Comparison of ENCODE assay signal across 22 cellular contexts in the genomic region with DNA sequence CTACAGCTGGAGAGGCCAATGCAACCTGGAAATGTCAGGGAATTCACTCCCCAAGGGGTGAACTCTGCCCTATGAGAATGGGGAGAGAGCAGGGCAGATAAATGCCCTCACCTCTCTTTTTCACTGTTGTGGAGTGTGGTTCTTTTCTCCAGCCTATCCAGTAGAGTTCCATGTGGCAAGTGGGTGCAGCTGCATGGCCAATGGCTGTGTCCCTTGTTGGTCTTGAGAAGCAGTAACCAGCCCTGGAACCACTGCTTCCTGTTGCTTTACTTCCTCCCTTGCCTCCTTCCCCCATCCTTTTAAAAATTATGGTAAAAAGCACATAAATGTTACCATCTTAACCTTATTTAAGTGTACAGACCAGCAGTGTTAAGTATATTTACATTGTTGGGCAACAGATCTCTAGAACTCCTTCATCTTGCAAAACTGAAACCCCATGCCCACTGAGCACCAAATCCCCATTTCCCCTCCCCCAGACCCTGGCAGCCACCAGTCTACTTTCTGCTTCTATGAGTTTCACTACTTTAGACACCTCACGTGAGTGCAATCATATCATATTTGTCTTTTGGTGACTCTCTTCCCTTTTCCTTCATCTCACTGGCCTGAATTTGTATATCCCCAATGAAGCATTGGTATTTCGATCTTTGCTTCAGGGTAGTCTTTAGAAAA.
"Had no signal": no experiment of that assay in that cellular context is flagged by ENCODE, and none has a peak within 500 bp of the region (broad histone marks: within the 10 kb centered on the region; RNA-seq: fewer than 3 reads in every experiment).

No MANE protein-coding gene starts in this region.

- H3K4me3 ChIP-seq: esophagus squamous epithelium, left ventricle myocardium inferior, tibial nerve had no signal

- H3K4me3 Mint-ChIP-seq: activated CD4-positive, alpha-beta memory T cell treated with anti-CD3 and anti-CD28 coated beads, Interleukin-2, amount 10 ng/mL, durations not matched to agents 7 days and 5 days; activated CD4-positive, alpha-beta T cell treated with anti-CD3 and anti-CD28 coated beads for 36 hours; activated naive CD8-positive, alpha-beta T cell; brain; central memory CD8-positive, alpha-beta T cell; memory B cell; stimulated activated effector memory CD8-positive, alpha-beta T cell treated with anti-CD3 and anti-CD28 coated beads, Interleukin-12 subunit alpha, Interleukin-12 subunit beta, amount 100 ng/mL, for 72 hours had no signal

- H3K27me3 ChIP-seq: esophagus squamous epithelium, tibial nerve had no signal

- H3K27ac Mint-ChIP-seq: activated CD4-positive, alpha-beta memory T cell treated with anti-CD3 and anti-CD28 coated beads, Interleukin-2, amount 10 ng/mL, durations not matched to agents 7 days and 5 days; activated CD4-positive, alpha-beta T cell treated with anti-CD3 and anti-CD28 coated beads for 36 hours; activated naive CD8-positive, alpha-beta T cell; brain; memory B cell; stimulated activated effector memory CD8-positive, alpha-beta T cell treated with anti-CD3 and anti-CD28 coated beads, Interleukin-12 subunit alpha, Interleukin-12 subunit beta, amount 100 ng/mL, for 72 hours had no signal

- H3K4me1 ChIP-seq: esophagus squamous epithelium, left ventricle myocardium inferior, tibial nerve had no signal

- H3K9me3 Mint-ChIP-seq: activated CD4-positive, alpha-beta memory T cell treated with anti-CD3 and anti-CD28 coated beads, Interleukin-2, amount 10 ng/mL, durations not matched to agents 7 days and 5 days; central memory CD8-positive, alpha-beta T cell; memory B cell; stimulated activated effector memory CD8-positive, alpha-beta T cell treated with anti-CD3 and anti-CD28 coated beads, Interleukin-12 subunit alpha, Interleukin-12 subunit beta, amount 100 ng/mL, for 72 hours had no signal

- H3K4me1 Mint-ChIP-seq: memory B cell had no signal

- H3K27ac ChIP-seq: esophagus squamous epithelium, left ventricle myocardium inferior, tibial nerve, VCaP had no signal

- H3K9me3 ChIP-seq: left ventricle myocardium inferior, tibial nerve had no signal

- H3K36me3 Mint-ChIP-seq: brain; memory B cell; naive thymus-derived CD8-positive, alpha-beta T cell; stimulated activated effector memory CD8-positive, alpha-beta T cell treated with anti-CD3 and anti-CD28 coated beads, Interleukin-12 subunit alpha, Interleukin-12 subunit beta, amount 100 ng/mL, for 72 hours had no signal

- H3K36me3 ChIP-seq: esophagus squamous epithelium, left ventricle myocardium inferior, tibial nerve had no signal

- ATAC-seq: stimulated activated effector memory CD8-positive, alpha-beta T cell treated with anti-CD3 and anti-CD28 coated beads, Interleukin-12 subunit alpha, Interleukin-12 subunit beta, amount 100 ng/mL, for 72 hours had no signal

- DNase-seq: activated CD4-positive, alpha-beta memory T cell treated with anti-CD3 and anti-CD28 coated beads, Interleukin-2, amount 10 ng/mL, durations not matched to agents 7 days and 5 days; activated CD4-positive, alpha-beta T cell treated with anti-CD3 and anti-CD28 coated beads for 36 hours; activated CD8-positive, alpha-beta memory T cell treated with anti-CD3 and anti-CD28 coated beads, Interleukin-2, amount 50 U/mL, for 4 hours; activated effector memory CD4-positive, alpha-beta T cell treated with anti-CD3 and anti-CD28 coated beads, Interleukin-2, amount 50 U/mL, for 16 hours; activated T-cell treated with anti-CD3 and anti-CD28 coated beads, Interleukin-2, amount 50 U/mL, for 48 hours; cortex of kidney; effector CD8-positive, alpha-beta T cell; esophagus squamous epithelium; glutamatergic neuron; hypothalamus; kidney; left ventricle myocardium inferior; naive thymus-derived CD8-positive, alpha-beta T cell; retina; T1000 had no signal

- H3K27me3 Mint-ChIP-seq: activated naive CD8-positive, alpha-beta T cell; brain had no signal
